Comparison of ENCODE assay signal across 26 cellular contexts in the genomic region with DNA sequence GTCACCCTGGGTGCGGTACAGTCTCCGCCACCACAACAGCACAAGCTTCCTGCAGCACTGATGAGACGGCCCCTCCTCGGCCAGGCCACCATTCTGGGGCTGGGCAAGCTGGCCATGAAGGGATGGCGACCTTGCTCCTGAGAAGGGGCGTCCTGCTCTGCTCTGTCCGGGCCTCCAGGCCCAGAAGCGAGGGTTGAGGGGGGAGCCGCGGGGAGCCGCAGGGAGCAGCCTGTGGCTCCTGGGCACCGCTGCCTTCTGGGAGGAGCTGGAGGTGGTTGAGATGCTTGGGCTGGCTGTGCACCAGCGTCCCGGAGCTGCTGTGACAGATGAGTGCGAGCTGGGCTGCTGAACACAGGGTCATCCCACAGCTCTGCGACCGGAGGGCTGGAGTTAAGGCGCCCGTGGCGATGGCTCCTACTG.
"Had no signal": no experiment of that assay in that cellular context is flagged by ENCODE, and none has a peak within 500 bp of the region (broad histone marks: within the 10 kb centered on the region; RNA-seq: fewer than 3 reads in every experiment).

No MANE protein-coding gene starts in this region.

- H3K9ac ChIP-seq: neural progenitor cell had no signal

- H3K4me1 ChIP-seq: colonic mucosa, gastrocnemius medialis, left lung, lower lobe of right lung, neural progenitor cell, stomach, thyroid gland had no signal

- DNase-seq: activated CD4-positive, alpha-beta T cell treated with anti-CD3 and anti-CD28 coated beads for 4 hours; activated CD4-positive, alpha-beta T cell treated with anti-CD3 and anti-CD28 coated beads, Interleukin-2, amount 50 U/mL, for 4 hours; activated effector memory CD4-positive, alpha-beta T cell treated with Interleukin-2 at 50 U/mL for 16 hours; activated naive CD4-positive, alpha-beta T cell treated with Interleukin-2 at 50 U/mL for 16 hours; anterior cingulate cortex; colonic mucosa; dorsolateral prefrontal cortex; effector memory CD4-positive, alpha-beta T cell; erythroblast; gastrocnemius medialis; hippocampal formation; left lung; lower lobe of right lung; mesenchymal stem cell; natural killer cell; stimulated activated CD4-positive, alpha-beta T cell treated with anti-CD3 and anti-CD28 coated beads, Interleukin-1b, Interleukin-23, amount 100 ng/mL, for 48 hours; stimulated activated CD4-positive, alpha-beta T cell treated with anti-CD3 and anti-CD28 coated beads, Interleukin-4, amount 100 ng/mL, for 4 hours; stimulated activated CD8-positive, alpha-beta memory T cell treated with anti-CD3 and anti-CD28 coated beads, Interleukin-4, amount 100 ng/mL, for 48 hours; stimulated activated naive B cell treated with anti-CD40 and anti-IgM and Interleukin-4, amounts not matched to agents 10 μg/mL and 1 μg/mL and 100 μg/mL, for 72 hours; stomach; thyroid gland had no signal

- H3K36me3 ChIP-seq: colonic mucosa, gastrocnemius medialis, left lung, lower lobe of right lung, neural progenitor cell, stomach, thyroid gland had no signal

- H3K27ac Mint-ChIP-seq: activated naive CD8-positive, alpha-beta T cell; natural killer cell; progenitor cell of endocrine pancreas; stimulated activated naive B cell treated with anti-CD40 and anti-IgM and Interleukin-4, amounts not matched to agents 10 μg/mL and 1 μg/mL and 100 μg/mL, for 72 hours had no signal

- H3K4me3 ChIP-seq: colonic mucosa, gastrocnemius medialis, left lung, lower lobe of right lung, neural progenitor cell, smooth muscle cell, stomach, thyroid gland had no signal

- ATAC-seq: gastrocnemius medialis; left lung; lower lobe of right lung; natural killer cell; stimulated activated naive B cell treated with anti-CD40 and anti-IgM and Interleukin-4, amounts not matched to agents 10 μg/mL and 1 μg/mL and 100 μg/mL, for 72 hours had no signal

- H3K27me3 ChIP-seq: colonic mucosa, neural progenitor cell, thyroid gland had no signal

- H3K4me3 Mint-ChIP-seq: activated naive CD8-positive, alpha-beta T cell; central memory CD8-positive, alpha-beta T cell; natural killer cell; stimulated activated naive B cell treated with anti-CD40 and anti-IgM and Interleukin-4, amounts not matched to agents 10 μg/mL and 1 μg/mL and 100 μg/mL, for 72 hours had no signal

- H3K27ac ChIP-seq: colonic mucosa, dorsolateral prefrontal cortex, gastrocnemius medialis, left lung, lower lobe of right lung, neural progenitor cell, stomach, thyroid gland had no signal

- H3K4me1 Mint-ChIP-seq: natural killer cell; stimulated activated naive B cell treated with anti-CD40 and anti-IgM and Interleukin-4, amounts not matched to agents 10 μg/mL and 1 μg/mL and 100 μg/mL, for 72 hours had no signal

- H3K36me3 Mint-ChIP-seq: activated naive CD8-positive, alpha-beta T cell; natural killer cell; neural progenitor cell; stimulated activated naive B cell treated with anti-CD40 and anti-IgM and Interleukin-4, amounts not matched to agents 10 μg/mL and 1 μg/mL and 100 μg/mL, for 72 hours had no signal

- H2AFZ ChIP-seq: neural progenitor cell had no signal

- H3K9me3 Mint-ChIP-seq: central memory CD8-positive, alpha-beta T cell; natural killer cell; neural progenitor cell had no signal

- H3K4me2 ChIP-seq: neural progenitor cell, smooth muscle cell had no signal

- H3K9me3 ChIP-seq: colonic mucosa, gastrocnemius medialis, left lung, lower lobe of right lung, thyroid gland had no signal
